9 cellular contexts compared by ENCODE assay signal in genomic region chr10:101214446-101215396, GRCh38. TPM values are rescaled to one million over a fixed set of nuclear protein-coding genes. Genes with fewer than 3 reads are reported as not detected.
DNase-seq lines count a peak whose midpoint lies in the region; ATAC-seq and TF ChIP-seq lines count a peak whose summit lies in the region.
"Had no signal": no experiment of that assay in that cellular context is flagged by ENCODE, and none has a peak within 500 bp of the region (broad histone marks: within the 10 kb centered on the region; RNA-seq: fewer than 3 reads in every experiment).

No MANE protein-coding gene starts in this region.

- H3K4me1 Mint-ChIP-seq in HFFc6 (ENCODE audit: low read depth) (peaks cover 11% of the 10 kb centered on the region), endodermal cell (peaks cover 6% of the 10 kb centered on the region), natural killer cell (peaks cover 17 to 20% of the 10 kb centered on the region in 2 donors)
- peaks cover 19% of the 10 kb centered on the region for H3K4me1 Mint-ChIP-seq in activated CD8-positive, alpha-beta memory T cell treated with anti-CD3 and anti-CD28 coated beads, Interleukin-2, amount 10 ng/mL, durations not matched to agents 7 days and 5 days

- H3K36me3 ChIP-seq in endodermal cell (ENCODE audit: control insufficient read depth, insufficient read depth, low read length) = no peaks in the 10 kb centered on the region

- H3K36me3 Mint-ChIP-seq in HFFc6 (ENCODE audit: low read depth) = no peaks in the 10 kb centered on the region
- no peaks in the 10 kb centered on the region for H3K36me3 Mint-ChIP-seq in activated CD8-positive, alpha-beta memory T cell treated with anti-CD3 and anti-CD28 coated beads, Interleukin-2, amount 10 ng/mL, durations not matched to agents 7 days and 5 days
- H3K36me3 Mint-ChIP-seq in endodermal cell (ENCODE audit: low read depth) = no peaks in the 10 kb centered on the region
- no peaks in the 10 kb centered on the region for H3K36me3 Mint-ChIP-seq in natural killer cell

- H3K27me3 Mint-ChIP-seq in HFFc6 (ENCODE audit: insufficient read depth) (peaks cover 57% of the 10 kb centered on the region), endodermal cell (ENCODE audit: insufficient read depth) (peaks cover 99% of the 10 kb centered on the region), natural killer cell (ENCODE audit: low read depth in 2 of 2) (peaks cover 62 to 66% of the 10 kb centered on the region in 2 donors)
- H3K27me3 Mint-ChIP-seq in activated CD8-positive, alpha-beta memory T cell treated with anti-CD3 and anti-CD28 coated beads, Interleukin-2, amount 10 ng/mL, durations not matched to agents 7 days and 5 days = peaks cover 79% of the 10 kb centered on the region

- H3K4me3 Mint-ChIP-seq in HFFc6 (peak overlapping the region; percentile 89; the same call in 1 of the 2 replicates), endodermal cell (no peak overlapping the region), natural killer cell (peak overlapping the region; percentile 45)
- no peak overlapping the region for H3K4me3 Mint-ChIP-seq in activated CD8-positive, alpha-beta memory T cell treated with anti-CD3 and anti-CD28 coated beads, Interleukin-2, amount 10 ng/mL, durations not matched to agents 7 days and 5 days

- DNase-seq in D341Med (ENCODE audit: low spot score) (peak; percentile 75), HFFc6 (peak; percentile 10), NCI-H82 (lab: John Stamatoyannopoulos, UW) (peak; percentile 89), endodermal cell (peak; percentile 95), natural killer cell (peak; percentile 64)
- peak; percentile 73 for DNase-seq in activated CD8-positive, alpha-beta memory T cell treated with anti-CD3 and anti-CD28 coated beads, Interleukin-2, amount 10 ng/mL, durations not matched to agents 7 days and 5 days
- peak; percentile 68 for DNase-seq in stimulated activated naive CD4-positive, alpha-beta T cell treated with Interleukin-2 at 50 U/mL for 16 hours (lab: John Stamatoyannopoulos, UW)

- no peak overlapping the region for H3K4me3 ChIP-seq in endodermal cell (ENCODE audit: low read length)

- WGBS in endodermal cell (ENCODE audit: insufficient coverage in 1 of 2, insufficient read length in 1 of 2), 2 experiments = 16 to 18% methylated on average over 33 to 48 of the region's 49 CpGs

- H3K9me3 Mint-ChIP-seq in HFFc6 (no peaks in the 10 kb centered on the region), endodermal cell (no peaks in the 10 kb centered on the region), natural killer cell (no peaks in the 10 kb centered on the region)
- H3K9me3 Mint-ChIP-seq in activated CD8-positive, alpha-beta memory T cell treated with anti-CD3 and anti-CD28 coated beads, Interleukin-2, amount 10 ng/mL, durations not matched to agents 7 days and 5 days (ENCODE audit: low read depth) = no peaks in the 10 kb centered on the region

- TF ChIP-seq CTCF in HFFc6 (IDR thresholded peaks at IDR 0.05) (peak; percentile 97), endodermal cell (conservative IDR thresholded peaks at IDR 0.05) (peak; percentile 97), natural killer cell (IDR thresholded peaks at IDR 0.05) (peak; percentile 79)

- no peak overlapping the region for H3K9ac ChIP-seq in endodermal cell (ENCODE audit: extremely low read depth, low read length, poor library complexity, severe bottlenecking)

- ATAC-seq in activated CD8-positive, alpha-beta memory T cell treated with anti-CD3 and anti-CD28 coated beads, Interleukin-2, amount 10 ng/mL, durations not matched to agents 7 days and 5 days = peak; percentile 79
- ATAC-seq in natural killer cell (peak in 2 of 3 donors; percentile 73 to 78), GM21367 (IDR thresholded peaks at IDR 0.05; ENCODE audit: unreplicated experiment) (no peak)

- H3K27me3 ChIP-seq in endodermal cell (ENCODE audit: control insufficient read depth, insufficient read depth, low read length, poor library complexity, severe bottlenecking) = peaks cover 97% of the 10 kb centered on the region

- no peak overlapping the region for H3K27ac ChIP-seq in endodermal cell (ENCODE audit: low read depth, low read length)

- intact Hi-C loops in natural killer cell (cut with micrococcal nuclease) = loop anchor here (5.0 kb wide), 1 partner anchor 78 kb away; no protein-coding TSS in a partner anchor

- CTCF ChIA-PET in activated CD8-positive, alpha-beta memory T cell treated with anti-CD3 and anti-CD28 coated beads, Interleukin-2, amount 10 ng/mL, durations not matched to agents 7 days and 5 days (lab: Charles Lee) = interaction anchor here (0.6 to 3.9 kb wide), 53 partner anchors 9 to 569 kb away, joined by 3 to 46 read pairs (median 4); partner anchors contain the start of genes DPCD, LBX1, NPM3 and POLL

- H3K27ac Mint-ChIP-seq in HFFc6 = no peak overlapping the region
- no peak overlapping the region for H3K27ac Mint-ChIP-seq in activated CD8-positive, alpha-beta memory T cell treated with anti-CD3 and anti-CD28 coated beads, Interleukin-2, amount 10 ng/mL, durations not matched to agents 7 days and 5 days
- no peak overlapping the region for H3K27ac Mint-ChIP-seq in endodermal cell
- no peak overlapping the region for H3K27ac Mint-ChIP-seq in natural killer cell

- H3K9me3 ChIP-seq in endodermal cell (ENCODE audit: control insufficient read depth, low read length) = no peaks in the 10 kb centered on the region

- peaks cover 4% of the 10 kb centered on the region for H3K4me1 ChIP-seq in endodermal cell (ENCODE audit: control insufficient read depth, insufficient read depth, low read length)

RNA-seq across cellular contexts. Expression of gene LBX1, which starts 14.5 kb away (rescaled TPM):
- not detected for total RNA-seq in HFFc6 (2021; fragmentation: NEBNext Ultra II Directional; extraction: Animal tissue kit (Norgen Biotek cat#: 25700))
- total RNA-seq in activated CD8-positive, alpha-beta memory T cell treated with anti-CD3 and anti-CD28 coated beads, Interleukin-2, amount 10 ng/mL, durations not matched to agents 7 days and 5 days = not detected
- total RNA-seq in endodermal cell = not detected
- polyA plus RNA-seq in endodermal cell (2013, experiment 1 of 2) = 2.0 TPM
- polyA plus RNA-seq in endodermal cell (2013, experiment 2 of 2) = 1.8 TPM
- total RNA-seq in natural killer cell = not detected
- polyA plus RNA-seq: adipose tissue had no signal

Comparison
In these comparisons a context has a peak if more than half of its experiments do, and no peak if none do; other contexts are left out.
1. DNase-seq: peak in every context shown above with its lines; median percentile 95 in endodermal cell; 89 in NCI-H82; 75 in D341Med; 73 in activated CD8-positive, alpha-beta memory T cell treated with anti-CD3 and anti-CD28 coated beads, Interleukin-2, amount 10 ng/mL, durations not matched to agents 7 days and 5 days; 68 in stimulated activated naive CD4-positive, alpha-beta T cell treated with Interleukin-2 at 50 U/mL for 16 hours; 64 in natural killer cell; 10 in HFFc6.
2. H3K4me3 Mint-ChIP-seq: peak in HFFc6 (single experiment) and natural killer cell (single experiment); none in activated CD8-positive, alpha-beta memory T cell treated with anti-CD3 and anti-CD28 coated beads, Interleukin-2, amount 10 ng/mL, durations not matched to agents 7 days and 5 days (single experiment) and endodermal cell (single experiment).
3. Peak in every context shown above with its lines, with median percentiles within 50 percentile points of each other: CTCF ChIP-seq.